ENCODE assay signal across 1 cellular context in genomic region chr12:1668833-1669543, GRCh38.
TF ChIP-seq lines count a peak whose summit lies in the region.

No MANE protein-coding gene starts in this region.

TF ChIP-seq in HepG2, 621 proteins besides CTCF, POLR2A, EP300 and RAD21 (continued from another document and continues in another):
- TF ChIP-seq CSRNP1 (CRISPR knock-in tag; IDR thresholded peaks at IDR 0.05) (no peak), FOXA3 (CRISPR knock-in tag; IDR thresholded peaks at IDR 0.05) (peak; percentile 68), ZNF331 (CRISPR knock-in tag; IDR thresholded peaks at IDR 0.05) (no peak), SMAD3 (CRISPR knock-in tag; IDR thresholded peaks at IDR 0.05) (no peak), GPBP1L1 (CRISPR knock-in tag; IDR thresholded peaks at IDR 0.05) (no peak), ZNF564 (CRISPR knock-in tag; IDR thresholded peaks at IDR 0.05) (no peak), GATAD1 (CRISPR knock-in tag; IDR thresholded peaks at IDR 0.05) (no peak), ZSCAN30 (CRISPR knock-in tag; IDR thresholded peaks at IDR 0.05) (0 out of 2 replicates have a peak, but pooled peaks have one; percentile 44), NFIB (CRISPR knock-in tag; IDR thresholded peaks at IDR 0.05; ENCODE audit: borderline replicate concordance) (no peak), ZSCAN20 (CRISPR knock-in tag; IDR thresholded peaks at IDR 0.05; ENCODE audit: borderline replicate concordance) (no peak), RELA (CRISPR knock-in tag; IDR thresholded peaks at IDR 0.05) (no peak), SSRP1 (CRISPR knock-in tag; IDR thresholded peaks at IDR 0.05) (no peak), PHF20 (CRISPR knock-in tag; IDR thresholded peaks at IDR 0.05) (no peak; the same call in 1 of the 2 replicates), ZNF280B (CRISPR knock-in tag; IDR thresholded peaks at IDR 0.05; ENCODE audit: borderline replicate concordance) (no peak), KMT2A (CRISPR knock-in tag; IDR thresholded peaks at IDR 0.05) (no peak), ZNF512 (CRISPR knock-in tag; IDR thresholded peaks at IDR 0.05) (no peak), ZNF44 (CRISPR knock-in tag; IDR thresholded peaks at IDR 0.05) (no peak), AKAP8 (CRISPR knock-in tag; IDR thresholded peaks at IDR 0.05) (no peak), ZNF616 (CRISPR knock-in tag; IDR thresholded peaks at IDR 0.05; ENCODE audit: low read depth) (no peak), NFIC (IDR thresholded peaks at IDR 0.05; ENCODE audit: low read length) (peak; percentile 84; the same call in 1 of the 2 replicates), ZBTB26 (CRISPR knock-in tag; IDR thresholded peaks at IDR 0.05; ENCODE audit: borderline replicate concordance) (no peak), CCAR2 (optimal IDR thresholded peaks at IDR 0.05; ENCODE audit: low read depth, low read length) (no peak), RCOR2 (CRISPR knock-in tag; IDR thresholded peaks at IDR 0.05) (peak; percentile 83), RFX3 (CRISPR knock-in tag; IDR thresholded peaks at IDR 0.05) (no peak), ZNF577 (CRISPR knock-in tag; IDR thresholded peaks at IDR 0.05; ENCODE audit: borderline replicate concordance, low read depth) (no peak), TCF12 (IDR thresholded peaks at IDR 0.05) (no peak), TCF12 (CRISPR knock-in tag; IDR thresholded peaks at IDR 0.05) (peak; percentile 79; the same call in 1 of the 2 replicates), MTA3 (CRISPR knock-in tag; IDR thresholded peaks at IDR 0.05) (no peak), RFX5 (IDR thresholded peaks at IDR 0.05; ENCODE audit: low read depth, low read length) (no peak), SIX4 (CRISPR knock-in tag; IDR thresholded peaks at IDR 0.05) (no peak), ZSCAN31 (CRISPR knock-in tag; IDR thresholded peaks at IDR 0.05; ENCODE audit: low read depth) (0 out of 2 replicates have a peak, but pooled peaks have one; percentile 55), GATA4 (IDR thresholded peaks at IDR 0.05; ENCODE audit: borderline replicate concordance, low read depth) (peak; percentile 77; the same call in 1 of the 2 replicates), ZNF484 (CRISPR knock-in tag; IDR thresholded peaks at IDR 0.05; ENCODE audit: borderline replicate concordance, low read depth) (no peak), E2F5 (CRISPR knock-in tag; conservative IDR thresholded peaks at IDR 0.05) (0 out of 2 replicates have a peak, but pooled peaks have one; percentile 32), DR1 (CRISPR knock-in tag; IDR thresholded peaks at IDR 0.05) (no peak), PAF1 (CRISPR knock-in tag; IDR thresholded peaks at IDR 0.05) (no peak), EHMT2 (IDR thresholded peaks at IDR 0.05; ENCODE audit: borderline replicate concordance, low read depth, low read length) (no peak), ATF2 (CRISPR knock-in tag; IDR thresholded peaks at IDR 0.05) (no peak), ZBTB7B (CRISPR knock-in tag; IDR thresholded peaks at IDR 0.05) (peak; percentile 66), ZNF740 (CRISPR knock-in tag; IDR thresholded peaks at IDR 0.05) (no peak), RNF219 (CRISPR knock-in tag; IDR thresholded peaks at IDR 0.05) (no peak), TRIM24 (CRISPR knock-in tag; IDR thresholded peaks at IDR 0.05) (peak; percentile 63; the same call in 1 of the 2 replicates), HOMEZ (CRISPR knock-in tag; IDR thresholded peaks at IDR 0.05; ENCODE audit: low read depth) (peak; percentile 22; the same call in 1 of the 2 replicates), NAIF1 (CRISPR knock-in tag; IDR thresholded peaks at IDR 0.05; ENCODE audit: borderline replicate concordance) (peak; percentile 79; the same call in 1 of the 2 replicates), ZNF83 (CRISPR knock-in tag; IDR thresholded peaks at IDR 0.05; ENCODE audit: borderline replicate concordance) (no peak), TIGD3 (CRISPR knock-in tag; IDR thresholded peaks at IDR 0.05; ENCODE audit: borderline replicate concordance) (no peak), CAMTA2 (CRISPR knock-in tag; IDR thresholded peaks at IDR 0.05; ENCODE audit: borderline replicate concordance) (no peak), ZFP91 (CRISPR knock-in tag; IDR thresholded peaks at IDR 0.05; ENCODE audit: borderline replicate concordance) (peak; percentile 45; the same call in 1 of the 2 replicates), PTBP1 (IDR thresholded peaks at IDR 0.05; ENCODE audit: low read depth, low read length, poor library complexity, severe bottlenecking) (no peak), ZFY (CRISPR knock-in tag; IDR thresholded peaks at IDR 0.05) (peak; percentile 34; the same call in 1 of the 2 replicates)
